In genomic region chr9:84851935-84852585, GRCh38 we compare ENCODE assay signal across 9 cellular contexts.
DNase-seq lines count a peak whose midpoint lies in the region; ATAC-seq and TF ChIP-seq lines count a peak whose summit lies in the region.
"Had no signal": no experiment of that assay in that cellular context is flagged by ENCODE, and none has a peak within 500 bp of the region (broad histone marks: within the 10 kb centered on the region; RNA-seq: fewer than 3 reads in every experiment).

No MANE protein-coding gene starts in this region.

- WGBS in hepatocyte (ENCODE audit: low lambda C conversion rate, missing lambda C conversion rate): 61% methylated on average over 10 of the region's 10 CpGs
- WGBS in tibial nerve, 2 donors: 64 to 66% methylated on average over 10 of the region's 10 CpGs

- peaks cover 0 to 3% (median 0%) of the 10 kb centered on the region in 5 donors for H3K27me3 Mint-ChIP-seq in naive thymus-derived CD8-positive, alpha-beta T cell

- TF ChIP-seq POLR2A in tibial nerve (IDR thresholded peaks at IDR 0.05): no peak
- TF ChIP-seq POLR2A in GM18505 (IDR thresholded peaks at IDR 0.05; ENCODE audit: borderline replicate concordance, extremely low read depth, insufficient read depth, insufficient read length): no peak

- no peaks in the 10 kb centered on the region for H3K36me3 Mint-ChIP-seq in naive thymus-derived CD8-positive, alpha-beta T cell

- H3K36me3 ChIP-seq in hepatocyte (replicated peaks; ENCODE audit: insufficient read depth, low read depth) (no peaks in the 10 kb centered on the region), tibial nerve (no peaks in the 10 kb centered on the region)

- H3K27me3 ChIP-seq in hepatocyte (no peaks in the 10 kb centered on the region), tibial nerve (no peaks in the 10 kb centered on the region)

- no peak overlapping the region for H3K4me2 ChIP-seq in hepatocyte

- H2AFZ ChIP-seq in hepatocyte: no peak overlapping the region

- H3K79me2 ChIP-seq in hepatocyte: no peaks in the 10 kb centered on the region

- H3K9me3 ChIP-seq in hepatocyte (ENCODE audit: low read depth): no peaks in the 10 kb centered on the region
- H3K9me3 ChIP-seq in tibial nerve: no peaks in the 10 kb centered on the region

- no peaks in the 10 kb centered on the region for H3K9me2 ChIP-seq in hepatocyte (replicated peaks; ENCODE audit: insufficient read depth)

- H3K27ac ChIP-seq in hepatocyte (no peak overlapping the region), tibial nerve (peak overlapping the region in 1 of 4 donors; percentile 8)

- TF ChIP-seq CTCF in hepatocyte (IDR thresholded peaks at IDR 0.05; ENCODE audit: poor library complexity) (no peak), tibial nerve (IDR thresholded peaks at IDR 0.05) (no peak)

- peak; percentile 41 for DNase-seq in DMS153 (lab: John Stamatoyannopoulos, UW)
- DNase-seq in DMS153 treated with DMSO at 0.1 percent for 48 hours (lab: John Stamatoyannopoulos, UW; ENCODE audit: unreplicated experiment): no peak
- DNase-seq in amniotic epithelial cell (ENCODE audit: low read depth): peak; percentile 52
- peak; percentile 14 for DNase-seq in hepatocyte (ENCODE audit: low spot score)
- peak; percentile 22 to 34 for DNase-seq in tibial nerve (ENCODE audit: low spot score in 2 of 2)
- no peak for DNase-seq in T-helper 1 cell
- no peak for DNase-seq in naive thymus-derived CD8-positive, alpha-beta T cell
- DNase-seq: 8988T had no signal

- TF ChIP-seq EP300 in tibial nerve (IDR thresholded peaks at IDR 0.05): peak in 1 of 2 donors; percentile 27

- H3K4me1 ChIP-seq in hepatocyte (ENCODE audit: insufficient read depth): peaks cover 7% of the 10 kb centered on the region
- peaks cover 0 to 46% (median 26%) of the 10 kb centered on the region in 4 donors for H3K4me1 ChIP-seq in tibial nerve

- H4K20me1 ChIP-seq in hepatocyte (ENCODE audit: insufficient read depth, poor library complexity, severe bottlenecking): no peaks in the 10 kb centered on the region

- ATAC-seq in GM18505 (IDR thresholded peaks at IDR 0.05; ENCODE audit: unreplicated experiment): no peak
- ATAC-seq in naive thymus-derived CD8-positive, alpha-beta T cell: no peak

- H3K4me1 Mint-ChIP-seq in naive thymus-derived CD8-positive, alpha-beta T cell: no peaks in the 10 kb centered on the region

- no peak overlapping the region for H3K27ac Mint-ChIP-seq in naive thymus-derived CD8-positive, alpha-beta T cell

- no peak overlapping the region for H3K4me3 Mint-ChIP-seq in naive thymus-derived CD8-positive, alpha-beta T cell

- no peaks in the 10 kb centered on the region for H3K9me3 Mint-ChIP-seq in naive thymus-derived CD8-positive, alpha-beta T cell

- H3K4me3 ChIP-seq in hepatocyte (no peak overlapping the region), tibial nerve (no peak overlapping the region)

- POLR2A ChIA-PET in naive thymus-derived CD8-positive, alpha-beta T cell (lab: Charles Lee): no interaction called here

Comparison
In these comparisons a context has a peak if more than half of its experiments do, and no peak if none do; other contexts are left out.
1. DNase-seq: peak in DMS153 (single experiment), amniotic epithelial cell (single experiment), hepatocyte (single experiment) and tibial nerve (2 of 2); none in DMS153 treated with DMSO at 0.1 percent for 48 hours (single experiment), T-helper 1 cell (0 of 5) and naive thymus-derived CD8-positive, alpha-beta T cell (0 of 10).